8 cellular contexts compared by ENCODE assay signal in genomic region chr6:166998256-166999144, GRCh38. TPM values are rescaled to one million over a fixed set of nuclear protein-coding genes. Genes with fewer than 3 reads are reported as not detected.
DNase-seq lines count a peak whose midpoint lies in the region; ATAC-seq and TF ChIP-seq lines count a peak whose summit lies in the region.

No MANE protein-coding gene starts in this region.

- intact Hi-C loops in uterus (cut with DNase I; ENCODE audit: low total_unique reads): no loop called here

- peaks cover 39% of the 10 kb centered on the region for H3K4me1 Mint-ChIP-seq in T-helper 2 cell treated with Interferon-gamma antibody and Interleukin-4, amounts not matched to agents 5 μg/mL and 100 μg/mL, for 36 hours (ENCODE audit: low read depth)

- no peak for TF ChIP-seq CTCF in uterus (IDR thresholded peaks at IDR 0.05)

- ATAC-seq in GM18907 (IDR thresholded peaks at IDR 0.05; ENCODE audit: unreplicated experiment) (peak; percentile 16), HG03103 (IDR thresholded peaks at IDR 0.05; ENCODE audit: low read depth, unreplicated experiment) (peak; percentile 4)

- peaks cover 7 to 14% of the 10 kb centered on the region in 2 donors for H3K4me1 ChIP-seq in mucosa of rectum (ENCODE audit: control insufficient read depth in 2 of 2, insufficient read depth in 2 of 2, low read length in 2 of 2)
- peaks cover 0 to 10% of the 10 kb centered on the region in 2 donors for H3K4me1 ChIP-seq in uterus

- H3K27me3 ChIP-seq in mucosa of rectum (ENCODE audit: control insufficient read depth in 2 of 2, insufficient read depth in 2 of 2, low read length in 2 of 2) (no peaks in the 10 kb centered on the region), uterus (no peaks in the 10 kb centered on the region)

- H3K27me3 Mint-ChIP-seq in T-helper 2 cell treated with Interferon-gamma antibody and Interleukin-4, amounts not matched to agents 5 μg/mL and 100 μg/mL, for 36 hours (ENCODE audit: low read depth): no peaks in the 10 kb centered on the region

- H3K36me3 Mint-ChIP-seq in T-helper 2 cell treated with Interferon-gamma antibody and Interleukin-4, amounts not matched to agents 5 μg/mL and 100 μg/mL, for 36 hours (ENCODE audit: low read depth): peaks cover 35% of the 10 kb centered on the region

- H3K9ac ChIP-seq in mucosa of rectum (ENCODE audit: low read depth in 1 of 2, low read length in 2 of 2): peak overlapping the region; percentile 52 to 57

- no peak for TF ChIP-seq POLR2A in uterus (IDR thresholded peaks at IDR 0.05)

- peak overlapping the region; percentile 88 for H3K27ac Mint-ChIP-seq in T-helper 2 cell treated with Interferon-gamma antibody and Interleukin-4, amounts not matched to agents 5 μg/mL and 100 μg/mL, for 36 hours

- H3K9me3 ChIP-seq in mucosa of rectum (ENCODE audit: control insufficient read depth in 2 of 2, low read length in 2 of 2) (no peaks in the 10 kb centered on the region), uterus (no peaks in the 10 kb centered on the region)

- peaks cover 0 to 4% of the 10 kb centered on the region in 2 donors for H3K36me3 ChIP-seq in mucosa of rectum (ENCODE audit: control insufficient read depth in 2 of 2, insufficient read depth in 2 of 2, low read length in 2 of 2)
- H3K36me3 ChIP-seq in uterus: no peaks in the 10 kb centered on the region

- H3K4me3 ChIP-seq in mucosa of rectum (ENCODE audit: low read length in 2 of 2): peak overlapping the region; percentile 74 to 81
- peak overlapping the region; percentile 86 to 100 for H3K4me3 ChIP-seq in uterus

- DNase-seq in AG08396 (ENCODE audit: low spot score): peak; percentile 26
- DNase-seq in T-helper 2 cell treated with Interferon-gamma antibody and Interleukin-4, amounts not matched to agents 5 μg/mL and 100 μg/mL, for 36 hours (ENCODE audit: low spot score): peak; percentile 91
- DNase-seq in effector CD8-positive, alpha-beta T cell (lab: John Stamatoyannopoulos, UW): peak; percentile 7
- DNase-seq in uterus: peak; percentile 21 to 22
- DNase-seq in COLO829 (ENCODE audit: low spot score): no peak

- peak overlapping the region; percentile 85 for H3K4me3 Mint-ChIP-seq in T-helper 2 cell treated with Interferon-gamma antibody and Interleukin-4, amounts not matched to agents 5 μg/mL and 100 μg/mL, for 36 hours

- H3K9me3 Mint-ChIP-seq in T-helper 2 cell treated with Interferon-gamma antibody and Interleukin-4, amounts not matched to agents 5 μg/mL and 100 μg/mL, for 36 hours: no peaks in the 10 kb centered on the region

- peak overlapping the region; percentile 66 to 74 for H3K27ac ChIP-seq in mucosa of rectum (ENCODE audit: low read depth in 2 of 2, low read length in 2 of 2)
- peak overlapping the region; percentile 51 to 71 for H3K27ac ChIP-seq in uterus

RNA-seq across cellular contexts. Expression of gene CEP43, which starts 0.7 kb away (rescaled TPM):
- total RNA-seq in uterus: 10 to 100 TPM in 3 of 4 donors, 1 to 10 TPM in 1; 8.5 to 59.7 (median 37.2) TPM

RNA-seq across cellular contexts. Expression of gene RNASET2, which starts 42.1 kb away (rescaled TPM):
- 100 to 1,000 TPM in 1 of 4 donors, 10 to 100 TPM in 3; 22.0 to 184 (median 30.3) TPM for total RNA-seq in uterus
